11 cellular contexts compared by ENCODE assay signal in genomic region chr21:33019885-33020557, GRCh38. TPM values are rescaled to one million over a fixed set of nuclear protein-coding genes. Genes with fewer than 3 reads are reported as not detected.
A peak's percentile ranks its signal among the peaks of the same experiment; 100 is the strongest.
DNase-seq lines count a peak whose midpoint lies in the region; ATAC-seq, FAIRE-seq and TF ChIP-seq lines count a peak whose summit lies in the region.
"Had no signal": no experiment of that assay in that cellular context is flagged by ENCODE, and none has a peak within 500 bp of the region (broad histone marks: within the 10 kb centered on the region; RNA-seq: fewer than 3 reads in every experiment).

No MANE protein-coding gene starts in this region.

- DNase-seq in activated naive CD4-positive, alpha-beta T cell treated with anti-CD3 and anti-CD28 coated beads, Interleukin-2, amount 10 ng/mL, durations not matched to agents 7 days and 5 days, result no peak
- DNase-seq in activated naive CD4-positive, alpha-beta T cell treated with anti-CD3 and anti-CD28 coated beads, Interleukin-2, amount 50 U/mL, for 16 hours, result no peak
- peak; percentile 37 for DNase-seq in activated CD8-positive, alpha-beta T cell treated with anti-CD3 and anti-CD28 coated beads for 36 hours
- peak; percentile 30 for DNase-seq in left lobe of liver (ENCODE audit: low spot score)
- no peak for DNase-seq in suprapubic skin (ENCODE audit: low spot score in 2 of 2)
- DNase-seq in GM19239 (ENCODE audit: insufficient read length, low spot score), result no peak
- DNase-seq in aorta, result no peak
- no peak for DNase-seq in NCI-H1048 (lab: John Stamatoyannopoulos, UW)
- DNase-seq: activated gamma-delta T cell had no signal

- H3K27ac ChIP-seq in suprapubic skin (no peak overlapping the region), aorta (ENCODE audit: low read depth in 1 of 2, low read length in 2 of 2) (no peak overlapping the region)

- no peak for FAIRE-seq in GM19239 (lab: Jason Lieb, UNC)

- TF ChIP-seq EP300 in suprapubic skin (IDR thresholded peaks at IDR 0.05), result no peak

- no peak for TF ChIP-seq POLR2A in suprapubic skin (IDR thresholded peaks at IDR 0.05)

- ATAC-seq in activated CD8-positive, alpha-beta T cell treated with anti-CD3 and anti-CD28 coated beads for 36 hours, result peak; percentile 68
- ATAC-seq in left lobe of liver, result peak; percentile 26
- ATAC-seq in aorta (ENCODE audit: low FRiP score), result no peak

- no peak overlapping the region for H3K27ac Mint-ChIP-seq in activated naive CD4-positive, alpha-beta T cell treated with anti-CD3 and anti-CD28 coated beads, Interleukin-2, amount 10 ng/mL, durations not matched to agents 7 days and 5 days
- H3K27ac Mint-ChIP-seq in activated CD8-positive, alpha-beta T cell treated with anti-CD3 and anti-CD28 coated beads for 36 hours, result no peak overlapping the region

- H3K27me3 Mint-ChIP-seq in activated naive CD4-positive, alpha-beta T cell treated with anti-CD3 and anti-CD28 coated beads, Interleukin-2, amount 10 ng/mL, durations not matched to agents 7 days and 5 days, result peaks cover 96% of the 10 kb centered on the region
- peaks cover 75% of the 10 kb centered on the region for H3K27me3 Mint-ChIP-seq in activated CD8-positive, alpha-beta T cell treated with anti-CD3 and anti-CD28 coated beads for 36 hours

- 0% methylated on average over 25 of the region's 55 CpGs for WGBS in suprapubic skin
- WGBS in aorta, 2 donors, result 2% methylated on average over 46 to 55 of the region's 55 CpGs

- peaks cover 100% of the 10 kb centered on the region for H3K27me3 ChIP-seq in suprapubic skin
- no peaks in the 10 kb centered on the region for H3K27me3 ChIP-seq in aorta (ENCODE audit: control insufficient read depth in 1 of 2, insufficient read depth in 2 of 2, low read length in 1 of 2)

- intact Hi-C loops in activated CD8-positive, alpha-beta T cell treated with anti-CD3 and anti-CD28 coated beads for 36 hours (cut with micrococcal nuclease), result loop anchor here (5.0 to 10.0 kb wide), 2 partner anchors 52 to 105 kb away; partner anchors contain the start of gene OLIG1
- intact Hi-C loops in aorta (cut with DNase I), result no loop called here

- H3K9me3 Mint-ChIP-seq in activated naive CD4-positive, alpha-beta T cell treated with anti-CD3 and anti-CD28 coated beads, Interleukin-2, amount 10 ng/mL, durations not matched to agents 7 days and 5 days, result no peaks in the 10 kb centered on the region
- H3K9me3 Mint-ChIP-seq in activated CD8-positive, alpha-beta T cell treated with anti-CD3 and anti-CD28 coated beads for 36 hours, result no peaks in the 10 kb centered on the region

- H3K36me3 Mint-ChIP-seq in activated naive CD4-positive, alpha-beta T cell treated with anti-CD3 and anti-CD28 coated beads, Interleukin-2, amount 10 ng/mL, durations not matched to agents 7 days and 5 days, result peaks cover 6% of the 10 kb centered on the region
- no peaks in the 10 kb centered on the region for H3K36me3 Mint-ChIP-seq in activated CD8-positive, alpha-beta T cell treated with anti-CD3 and anti-CD28 coated beads for 36 hours (ENCODE audit: low read depth)

- H3K4me1 ChIP-seq in suprapubic skin, result peaks cover 35% of the 10 kb centered on the region
- no peaks in the 10 kb centered on the region for H3K4me1 ChIP-seq in aorta (ENCODE audit: control insufficient read depth in 1 of 2, insufficient read depth in 2 of 2, low read length in 2 of 2)

- H3K9me3 ChIP-seq in suprapubic skin, result no peaks in the 10 kb centered on the region
- H3K9me3 ChIP-seq in aorta (ENCODE audit: control insufficient read depth, low read length), result no peaks in the 10 kb centered on the region

- peaks cover 25% of the 10 kb centered on the region for H3K4me1 Mint-ChIP-seq in activated naive CD4-positive, alpha-beta T cell treated with anti-CD3 and anti-CD28 coated beads, Interleukin-2, amount 10 ng/mL, durations not matched to agents 7 days and 5 days
- peaks cover 24% of the 10 kb centered on the region for H3K4me1 Mint-ChIP-seq in activated CD8-positive, alpha-beta T cell treated with anti-CD3 and anti-CD28 coated beads for 36 hours (ENCODE audit: low read depth)

- POLR2A ChIA-PET in activated CD8-positive, alpha-beta T cell treated with anti-CD3 and anti-CD28 coated beads for 36 hours (lab: Charles Lee), result no interaction called here

- H3K36me3 ChIP-seq in suprapubic skin, result no peaks in the 10 kb centered on the region
- no peaks in the 10 kb centered on the region for H3K36me3 ChIP-seq in aorta (ENCODE audit: control insufficient read depth in 1 of 2, insufficient read depth in 2 of 2, low read length in 1 of 2)

- no peak for TF ChIP-seq CTCF in activated CD8-positive, alpha-beta T cell treated with anti-CD3 and anti-CD28 coated beads for 36 hours (IDR thresholded peaks at IDR 0.05)
- no peak for TF ChIP-seq CTCF in suprapubic skin (IDR thresholded peaks at IDR 0.05)

- CTCF ChIA-PET in activated naive CD4-positive, alpha-beta T cell treated with anti-CD3 and anti-CD28 coated beads, Interleukin-2, amount 10 ng/mL, durations not matched to agents 7 days and 5 days (lab: Charles Lee), result interaction anchor here (1.0 kb wide), 1 partner anchor 9 kb away, joined by 3 read pairs; no protein-coding TSS in a partner anchor
- CTCF ChIA-PET in activated CD8-positive, alpha-beta T cell treated with anti-CD3 and anti-CD28 coated beads for 36 hours (lab: Charles Lee), result no interaction called here

- H3K4me3 Mint-ChIP-seq in activated naive CD4-positive, alpha-beta T cell treated with anti-CD3 and anti-CD28 coated beads, Interleukin-2, amount 10 ng/mL, durations not matched to agents 7 days and 5 days, result peak overlapping the region; percentile 32
- H3K4me3 Mint-ChIP-seq in activated CD8-positive, alpha-beta T cell treated with anti-CD3 and anti-CD28 coated beads for 36 hours, result peak overlapping the region; percentile 37

- H3K4me3 ChIP-seq in suprapubic skin (peak overlapping the region; percentile 27), aorta (ENCODE audit: low read length in 2 of 2) (no peak overlapping the region)

RNA-seq across cellular contexts. Expression of gene OLIG2, which starts 5.7 kb away (rescaled TPM):
- not detected for total RNA-seq in activated CD8-positive, alpha-beta T cell treated with anti-CD3 and anti-CD28 coated beads for 36 hours
- total RNA-seq in left lobe of liver, result not detected
- not detected for total RNA-seq in suprapubic skin
- total RNA-seq in aorta, result not detected
- not detected for polyA plus RNA-seq in aorta
- total RNA-seq: M059J, mucosa of gallbladder had no signal

RNA-seq across cellular contexts. Expression of gene OLIG1, which starts 49.9 kb away (rescaled TPM):
- under 1 TPM in 1 of 2 experiments, not detected in 1; 0.61 TPM for total RNA-seq in activated CD8-positive, alpha-beta T cell treated with anti-CD3 and anti-CD28 coated beads for 36 hours
- not detected for total RNA-seq in left lobe of liver
- under 1 TPM in 1 of 4 donors, not detected in 3; 0.42 TPM for total RNA-seq in suprapubic skin
- total RNA-seq in aorta, result not detected
- polyA plus RNA-seq in aorta, result not detected
- total RNA-seq: M059J, mucosa of gallbladder had no signal

Comparison
In these comparisons a context has a peak if more than half of its experiments do, and no peak if none do; other contexts are left out.
1. DNase-seq: peak in activated CD8-positive, alpha-beta T cell treated with anti-CD3 and anti-CD28 coated beads for 36 hours (single experiment) and left lobe of liver (single experiment); none in activated naive CD4-positive, alpha-beta T cell treated with anti-CD3 and anti-CD28 coated beads, Interleukin-2, amount 10 ng/mL, durations not matched to agents 7 days and 5 days (single experiment), activated naive CD4-positive, alpha-beta T cell treated with anti-CD3 and anti-CD28 coated beads, Interleukin-2, amount 50 U/mL, for 16 hours (single experiment), suprapubic skin (0 of 2), GM19239 (single experiment), aorta (0 of 2) and NCI-H1048 (single experiment).